Comparison of ENCODE assay signal across 8 cellular contexts in genomic region chr3:130095858-130096257, GRCh38. TPM values are rescaled to one million over a fixed set of nuclear protein-coding genes. Genes with fewer than 3 reads are reported as not detected.
DNase-seq lines count a peak whose midpoint lies in the region; ATAC-seq and TF ChIP-seq lines count a peak whose summit lies in the region.
"Not testable (repeated sequence)": the region's sequence is repeated elsewhere in the genome, so short reads cannot be mapped to it uniquely, and the experiment has no call there.
"Had no signal": no experiment of that assay in that cellular context is flagged by ENCODE, and none has a peak within 500 bp of the region (broad histone marks: within the 10 kb centered on the region; RNA-seq: fewer than 3 reads in every experiment).

No MANE protein-coding gene starts in this region.

- not testable (repeated sequence) for H3K36me3 Mint-ChIP-seq in T-cell; activated T-cell treated with anti-CD3 and anti-CD28 coated beads, Interleukin-2, amount 50 U/mL, for 24 hours (ENCODE audit: low read depth)

- CTCF ChIA-PET in T-cell (lab: Charles Lee): interaction anchor here in 1 of 2 donors (0.7 to 1.0 kb wide), 2 partner anchors 41 to 844 kb away, joined by 3 to 4 read pairs; no protein-coding TSS in a partner anchor

- H3K9me3 ChIP-seq in lower lobe of right lung, sigmoid colon: not testable (repeated sequence)

- not testable (repeated sequence) for H3K4me3 Mint-ChIP-seq in T-cell; activated T-cell treated with anti-CD3 and anti-CD28 coated beads, Interleukin-2, amount 50 U/mL, for 24 hours

- not testable (repeated sequence) for H3K36me3 ChIP-seq in lower lobe of right lung, sigmoid colon

- peaks cover 18% of the 10 kb centered on the region for H3K4me1 ChIP-seq in lower lobe of right lung
- not testable (repeated sequence) for H3K4me1 ChIP-seq in sigmoid colon

- TF ChIP-seq CTCF in GM12865 (IDR thresholded peaks at IDR 0.05; ENCODE audit: insufficient read depth, low read depth, low read length, missing control alignments); NB4 (IDR thresholded peaks at IDR 0.05; ENCODE audit: low read depth, low read length); epithelial cell of esophagus (IDR thresholded peaks at IDR 0.05; ENCODE audit: insufficient read depth, low read depth, low read length, missing control alignments); lower lobe of right lung (IDR thresholded peaks at IDR 0.05); sigmoid colon (IDR thresholded peaks at IDR 0.05): not testable (repeated sequence)

- not testable (repeated sequence) for H3K27me3 ChIP-seq in lower lobe of right lung (ENCODE audit: low read depth)
- peaks cover 2 to 12% (median 7%) of the 10 kb centered on the region in 3 donors for H3K27me3 ChIP-seq in sigmoid colon

- POLR2A ChIA-PET in T-cell (lab: Charles Lee): not testable (repeated sequence)

- H3K4me1 Mint-ChIP-seq in T-cell: peaks cover 18 to 38% (median 33%) of the 10 kb centered on the region in 3 donors
- peaks cover 32% of the 10 kb centered on the region for H3K4me1 Mint-ChIP-seq in activated T-cell treated with anti-CD3 and anti-CD28 coated beads, Interleukin-2, amount 50 U/mL, for 24 hours (ENCODE audit: low read depth)

- not testable (repeated sequence) for H3K27ac ChIP-seq in lower lobe of right lung, sigmoid colon

- not testable (repeated sequence) for ATAC-seq in T-cell (replicated peaks in 1 of 4); lower lobe of right lung

- DNase-seq in GM12865 (ENCODE audit: low read depth) (peak; percentile 41), NB4 (ENCODE audit: low read depth) (peak; percentile 69), epithelial cell of esophagus (ENCODE audit: low read depth) (peak; percentile 70), lower lobe of right lung (peak; percentile 54), sigmoid colon (peak; percentile 60)
- DNase-seq in T-cell; activated T-cell treated with anti-CD3 and anti-CD28 coated beads, Interleukin-2, amount 50 U/mL, for 24 hours: not testable (repeated sequence)

- 52 to 56% methylated on average over 11 of the region's 11 CpGs for WGBS in sigmoid colon, 2 donors

- TF ChIP-seq POLR2A in NB4 (IDR thresholded peaks at IDR 0.05; ENCODE audit: extremely low read depth, insufficient read length); sigmoid colon (IDR thresholded peaks at IDR 0.05): not testable (repeated sequence)

- not testable (repeated sequence) for H3K27me3 Mint-ChIP-seq in T-cell; activated T-cell treated with anti-CD3 and anti-CD28 coated beads, Interleukin-2, amount 50 U/mL, for 24 hours

- intact Hi-C loops in lower lobe of right lung (cut with DNase I): not testable (repeated sequence)
- intact Hi-C loops in sigmoid colon (cut with DNase I): loop anchor here (10.0 kb wide), 1 partner anchor 151 kb away; no protein-coding TSS in a partner anchor

- not testable (repeated sequence) for H3K9me3 Mint-ChIP-seq in T-cell; activated T-cell treated with anti-CD3 and anti-CD28 coated beads, Interleukin-2, amount 50 U/mL, for 24 hours

- not testable (repeated sequence) for H3K4me3 ChIP-seq in GM12865 (ENCODE audit: low read depth, low read length); NB4 (ENCODE audit: low read depth, low read length); epithelial cell of esophagus (ENCODE audit: low read length); lower lobe of right lung; sigmoid colon

- TF ChIP-seq EP300 in sigmoid colon (IDR thresholded peaks at IDR 0.05): not testable (repeated sequence)

- peak overlapping the region; percentile 23 to 64 for H3K27ac Mint-ChIP-seq in T-cell
- peak overlapping the region; percentile 18 for H3K27ac Mint-ChIP-seq in activated T-cell treated with anti-CD3 and anti-CD28 coated beads, Interleukin-2, amount 50 U/mL, for 24 hours

RNA-seq across cellular contexts. Expression of gene ALG1L2, which starts 14.2 kb away (rescaled TPM):
- total RNA-seq in T-cell (1 to 10 TPM in 3 of 5 donors, under 1 TPM in 2; 0.66 to 3.0 (median 1.5) TPM), lower lobe of right lung (1.5 TPM), sigmoid colon (not detected)
- polyA plus RNA-seq in sigmoid colon: under 1 TPM in 1 of 3 donors, not detected in 2; 0.20 TPM
- polyA plus RNA-seq: CD14-positive monocyte had no signal
